9 cellular contexts compared by ENCODE assay signal in genomic region chr20:9359561-9360308, GRCh38.
DNase-seq lines count a peak whose midpoint lies in the region; TF ChIP-seq lines count a peak whose summit lies in the region.
"Had no signal": no experiment of that assay in that cellular context is flagged by ENCODE, and none has a peak within 500 bp of the region (broad histone marks: within the 10 kb centered on the region; RNA-seq: fewer than 3 reads in every experiment).

No MANE protein-coding gene starts in this region.

- CTCF ChIA-PET in A673 (lab: Charles Lee): interaction anchor here (1.3 kb wide), 1 partner anchor 506 kb away, joined by 4 read pairs; no protein-coding TSS in a partner anchor

- H3K27ac ChIP-seq in A673 (ENCODE audit: low read depth, low read length, poor library complexity, severe bottlenecking) (no peak overlapping the region), ectodermal cell (ENCODE audit: insufficient read depth, low read depth, low read length, poor library complexity, severe bottlenecking) (peak overlapping the region; percentile 58)

- intact Hi-C loops in A673 (cut with micrococcal nuclease; ENCODE audit: unreplicated experiment): loop anchor here (1.0 to 2.0 kb wide), 5 partner anchors 145 to 609 kb away; no protein-coding TSS in a partner anchor

- H3K27me3 ChIP-seq in A673 (replicated peaks; ENCODE audit: insufficient read depth, low read depth, low read length, poor library complexity): no peaks in the 10 kb centered on the region
- H3K27me3 ChIP-seq in ectodermal cell (ENCODE audit: control insufficient read depth, insufficient read depth, low read length, poor library complexity, severe bottlenecking): no peaks in the 10 kb centered on the region

- TF ChIP-seq CTCF in A673 (conservative IDR thresholded peaks at IDR 0.05; ENCODE audit: low read depth, low read length): peak; percentile 58

- H3K4me3 Mint-ChIP-seq in immature natural killer cell: no peak overlapping the region
- H3K4me3 Mint-ChIP-seq: dendritic cell treated with granulocyte-macrophage colony-stimulating factor and Interleukin-4, amounts not matched to agents 40 ng/mL and 50 ng/mL, for 4 days had no signal

- no peak overlapping the region for H3K27ac Mint-ChIP-seq in immature natural killer cell
- H3K27ac Mint-ChIP-seq: dendritic cell treated with granulocyte-macrophage colony-stimulating factor and Interleukin-4, amounts not matched to agents 40 ng/mL and 50 ng/mL, for 4 days had no signal

- H3K9me3 Mint-ChIP-seq in immature natural killer cell: peaks cover 0 to 4% (median 0%) of the 10 kb centered on the region in 6 donors
- H3K9me3 Mint-ChIP-seq: dendritic cell treated with granulocyte-macrophage colony-stimulating factor and Interleukin-4, amounts not matched to agents 40 ng/mL and 50 ng/mL, for 4 days had no signal

- H3K4me1 Mint-ChIP-seq in immature natural killer cell: no peaks in the 10 kb centered on the region

- no peaks in the 10 kb centered on the region for H3K36me3 ChIP-seq in A673 (ENCODE audit: insufficient read depth, low read length, poor library complexity, severe bottlenecking)
- peaks cover 5% of the 10 kb centered on the region for H3K36me3 ChIP-seq in ectodermal cell (ENCODE audit: control insufficient read depth, insufficient read depth, low read length)

- DNase-seq in A673 (ENCODE audit: low spot score) (peak; percentile 66), H4 (ENCODE audit: low spot score) (peak; percentile 25), NCI-H82 (lab: John Stamatoyannopoulos, UW) (peak; percentile 60), midbrain (lab: John Stamatoyannopoulos, UW) (peak; percentile 52), amniotic stem cell (lab: John Stamatoyannopoulos, UW) (no peak), cortex of kidney (lab: John Stamatoyannopoulos, UW) (no peak), immature natural killer cell (no peak)

- WGBS in ectodermal cell, 2 experiments: 76 to 85% methylated on average over 14 of the region's 14 CpGs

- H3K36me3 Mint-ChIP-seq in immature natural killer cell: no peaks in the 10 kb centered on the region

- H3K4me3 ChIP-seq in A673 (ENCODE audit: low read depth, low read length, poor library complexity, severe bottlenecking) (no peak overlapping the region), ectodermal cell (ENCODE audit: insufficient read depth, low read depth, low read length) (no peak overlapping the region)

- no TSS peak for BruUV-seq in A673 (replicated peaks; lab: Mats Ljungman, UMichigan)

- POLR2A ChIA-PET in A673 (lab: Charles Lee; ENCODE audit: low non-redundant PET): no interaction called here

- H3K4me1 ChIP-seq in A673 (ENCODE audit: insufficient read depth, low read length, poor library complexity, severe bottlenecking) (no peaks in the 10 kb centered on the region), ectodermal cell (ENCODE audit: control insufficient read depth, insufficient read depth, low read length) (peaks cover 12% of the 10 kb centered on the region)

- peaks cover 0 to 1% (median 0%) of the 10 kb centered on the region in 3 donors for H3K27me3 Mint-ChIP-seq in immature natural killer cell (ENCODE audit: low read depth in 3 of 3)
- H3K27me3 Mint-ChIP-seq: dendritic cell treated with granulocyte-macrophage colony-stimulating factor and Interleukin-4, amounts not matched to agents 40 ng/mL and 50 ng/mL, for 4 days had no signal

- no peaks in the 10 kb centered on the region for H3K9me3 ChIP-seq in A673 (ENCODE audit: low read depth, low read length, poor library complexity, severe bottlenecking)
- no peaks in the 10 kb centered on the region for H3K9me3 ChIP-seq in ectodermal cell (ENCODE audit: control insufficient read depth, low read length)

Comparison
In these comparisons a context has a peak if more than half of its experiments do, and no peak if none do; other contexts are left out.
1. DNase-seq: peak in A673 (single experiment), H4 (single experiment), NCI-H82 (single experiment) and midbrain (single experiment); none in amniotic stem cell (single experiment), cortex of kidney (single experiment) and immature natural killer cell (0 of 3).